Comparison of ENCODE assay signal across 13 cellular contexts in the genomic region with DNA sequence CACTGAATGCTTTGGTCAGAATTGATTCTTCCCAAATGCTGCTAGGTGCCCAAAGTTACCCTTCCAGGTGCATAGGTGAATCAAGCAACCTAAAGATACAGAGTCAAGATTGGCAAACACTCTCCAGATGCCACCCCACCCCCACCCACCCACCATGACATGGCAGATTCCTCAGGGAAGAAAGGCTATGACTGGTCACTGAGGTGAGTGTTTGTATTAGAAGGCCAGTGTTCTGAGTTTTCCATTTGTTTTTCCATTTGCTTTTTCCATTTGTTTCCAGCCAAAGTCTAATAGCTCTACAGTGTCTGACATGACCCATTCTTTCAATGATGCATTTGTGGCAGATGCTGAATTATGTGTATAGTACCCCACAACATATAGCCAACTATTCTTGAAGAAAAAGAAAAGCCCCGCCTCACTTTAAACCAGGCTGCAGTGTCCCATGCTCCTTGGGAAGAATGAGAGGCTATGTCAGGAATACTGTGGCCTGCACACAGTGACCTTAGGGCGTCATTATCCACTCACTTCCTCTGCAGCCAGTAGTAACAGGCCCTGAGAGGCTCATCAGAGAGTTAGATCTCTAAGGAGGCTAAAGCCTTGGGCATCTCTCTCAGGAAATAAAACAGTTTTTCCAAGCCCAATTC. TPM values are rescaled to one million over a fixed set of nuclear protein-coding genes. Genes with fewer than 3 reads are reported as not detected.
DNase-seq lines count a peak whose midpoint lies in the region; ATAC-seq and TF ChIP-seq lines count a peak whose summit lies in the region.
"Had no signal": no experiment of that assay in that cellular context is flagged by ENCODE, and none has a peak within 500 bp of the region (broad histone marks: within the 10 kb centered on the region; RNA-seq: fewer than 3 reads in every experiment).

No MANE protein-coding gene starts in this region.

- H3K27ac Mint-ChIP-seq in naive thymus-derived CD4-positive, alpha-beta T cell = no peak overlapping the region
- H3K27ac Mint-ChIP-seq: stimulated activated effector memory CD8-positive, alpha-beta T cell treated with anti-CD3 and anti-CD28 coated beads, Interleukin-12 subunit alpha, Interleukin-12 subunit beta, amount 100 ng/mL, for 72 hours had no signal

- no peak overlapping the region for H3K4me3 ChIP-seq in suprapubic skin
- no peak overlapping the region for H3K4me3 ChIP-seq in naive thymus-derived CD4-positive, alpha-beta T cell (ENCODE audit: low read length)

- no peaks in the 10 kb centered on the region for H3K36me3 Mint-ChIP-seq in naive thymus-derived CD4-positive, alpha-beta T cell
- H3K36me3 Mint-ChIP-seq: stimulated activated effector memory CD8-positive, alpha-beta T cell treated with anti-CD3 and anti-CD28 coated beads, Interleukin-12 subunit alpha, Interleukin-12 subunit beta, amount 100 ng/mL, for 72 hours had no signal

- CTCF ChIA-PET in naive thymus-derived CD4-positive, alpha-beta T cell (lab: Charles Lee) = no interaction called here

- no peaks in the 10 kb centered on the region for H3K36me3 ChIP-seq in suprapubic skin
- no peaks in the 10 kb centered on the region for H3K36me3 ChIP-seq in naive thymus-derived CD4-positive, alpha-beta T cell (ENCODE audit: control insufficient read depth in 2 of 3, insufficient read depth in 3 of 3, low read length in 3 of 3)

- POLR2A ChIA-PET in naive thymus-derived CD4-positive, alpha-beta T cell (lab: Charles Lee) = no interaction called here

- peak overlapping the region; percentile 86 for H3K27ac ChIP-seq in suprapubic skin
- no peak overlapping the region for H3K27ac ChIP-seq in naive thymus-derived CD4-positive, alpha-beta T cell (ENCODE audit: low read depth, low read length)

- 71% methylated on average over 2 of the region's 2 CpGs for WGBS in suprapubic skin

- H3K9me3 Mint-ChIP-seq in naive thymus-derived CD4-positive, alpha-beta T cell = no peaks in the 10 kb centered on the region
- H3K9me3 Mint-ChIP-seq: stimulated activated effector memory CD8-positive, alpha-beta T cell treated with anti-CD3 and anti-CD28 coated beads, Interleukin-12 subunit alpha, Interleukin-12 subunit beta, amount 100 ng/mL, for 72 hours had no signal

- H3K9me3 ChIP-seq in suprapubic skin = no peaks in the 10 kb centered on the region
- H3K9me3 ChIP-seq in naive thymus-derived CD4-positive, alpha-beta T cell (ENCODE audit: control insufficient read depth in 2 of 3, low read length in 3 of 3) = no peaks in the 10 kb centered on the region

- no peak for TF ChIP-seq POLR2A in suprapubic skin (IDR thresholded peaks at IDR 0.05)

- H3K4me1 Mint-ChIP-seq in naive thymus-derived CD4-positive, alpha-beta T cell = no peaks in the 10 kb centered on the region

- intact Hi-C loops in naive thymus-derived CD4-positive, alpha-beta T cell (cut with micrococcal nuclease) = no loop called here

- peaks cover 0 to 3% (median 0%) of the 10 kb centered on the region in 5 donors for H3K27me3 Mint-ChIP-seq in naive thymus-derived CD4-positive, alpha-beta T cell

- no peak for TF ChIP-seq CTCF in suprapubic skin (IDR thresholded peaks at IDR 0.05)

- H3K4me3 Mint-ChIP-seq in naive thymus-derived CD4-positive, alpha-beta T cell = no peak overlapping the region
- H3K4me3 Mint-ChIP-seq: stimulated activated effector memory CD8-positive, alpha-beta T cell treated with anti-CD3 and anti-CD28 coated beads, Interleukin-12 subunit alpha, Interleukin-12 subunit beta, amount 100 ng/mL, for 72 hours had no signal

- no peak for TF ChIP-seq EP300 in suprapubic skin (IDR thresholded peaks at IDR 0.05)

- no peak for ATAC-seq in naive thymus-derived CD4-positive, alpha-beta T cell
- ATAC-seq in GM21619 (IDR thresholded peaks at IDR 0.05; ENCODE audit: unreplicated experiment) = no peak
- no peak for ATAC-seq in GM19328 (IDR thresholded peaks at IDR 0.05; ENCODE audit: unreplicated experiment)

- H3K27me3 ChIP-seq in suprapubic skin = no peaks in the 10 kb centered on the region
- no peaks in the 10 kb centered on the region for H3K27me3 ChIP-seq in naive thymus-derived CD4-positive, alpha-beta T cell (ENCODE audit: control insufficient read depth in 2 of 2, insufficient read depth in 2 of 2, low read length in 2 of 2)

- peak; percentile 66 for DNase-seq in H4 (ENCODE audit: low spot score)
- DNase-seq in SW480 (ENCODE audit: low spot score) = peak; percentile 39
- peak; percentile 18 for DNase-seq in iris pigment epithelial cell (ENCODE audit: low read depth)
- no peak for DNase-seq in suprapubic skin (ENCODE audit: low spot score in 2 of 2)
- no peak for DNase-seq in naive thymus-derived CD4-positive, alpha-beta T cell
- no peak for DNase-seq in occipital lobe (lab: John Stamatoyannopoulos, UW)
- DNase-seq: activated CD4-positive, alpha-beta T cell treated with anti-CD3 and anti-CD28 coated beads for 1 hour; activated naive CD4-positive, alpha-beta T cell; NCI-H1930; stimulated activated CD4-positive, alpha-beta T cell treated with anti-CD3 and anti-CD28 coated beads, Interleukin-12 subunit alpha, Interleukin-12 subunit beta, amount 100 ng/mL, for 4 hours had no signal

- peaks cover 19% of the 10 kb centered on the region for H3K4me1 ChIP-seq in suprapubic skin
- no peaks in the 10 kb centered on the region for H3K4me1 ChIP-seq in naive thymus-derived CD4-positive, alpha-beta T cell (ENCODE audit: control insufficient read depth in 2 of 2, insufficient read depth in 2 of 2, low read length in 2 of 2)

RNA-seq across cellular contexts. Expression of a gene that starts 16.1 kb away (rescaled TPM):
- 149 and 171 TPM in 2 replicates for total RNA-seq in H4 (2014; rRNA removed; shearing (Covaris generic))
- 10 to 100 TPM; 27.9 to 35.2 (median 30.2) TPM for total RNA-seq in suprapubic skin
- total RNA-seq in naive thymus-derived CD4-positive, alpha-beta T cell = 10 to 100 TPM in 3 of 5 experiments, 1 to 10 TPM in 2; 8.0 to 16.5 (median 14.3) TPM
- 10 to 100 TPM; 44.0 to 46.2 TPM for polyA plus RNA-seq in naive thymus-derived CD4-positive, alpha-beta T cell
- total RNA-seq in occipital lobe = 14.7 TPM

Comparison
In these comparisons a context has a peak if more than half of its experiments do, and no peak if none do; other contexts are left out.
1. DNase-seq: peak in H4 (single experiment), SW480 (single experiment) and iris pigment epithelial cell (single experiment); none in suprapubic skin (0 of 2), naive thymus-derived CD4-positive, alpha-beta T cell (0 of 9) and occipital lobe (single experiment).